28 cellular contexts compared by ENCODE assay signal in genomic region chr13:84684804-84685203, GRCh38.
DNase-seq lines count a peak whose midpoint lies in the region; ATAC-seq, FAIRE-seq and TF ChIP-seq lines count a peak whose summit lies in the region.
"Had no signal": no experiment of that assay in that cellular context is flagged by ENCODE, and none has a peak within 500 bp of the region (broad histone marks: within the 10 kb centered on the region; RNA-seq: fewer than 3 reads in every experiment).

No MANE protein-coding gene starts in this region.

- no peak for ATAC-seq in GM18498 (IDR thresholded peaks at IDR 0.05; ENCODE audit: unreplicated experiment)
- ATAC-seq: A549, K562, T-helper 17 cell had no signal

- WGBS in trophoblast cell (ENCODE audit: extremely low coverage, insufficient coverage, insufficient read length): no CpG with 5 or more reads among the region's 6 CpGs

- H3K79me2 ChIP-seq in astrocyte (ENCODE audit: insufficient read depth, low read length) (no peaks in the 10 kb centered on the region), trophoblast cell (ENCODE audit: control insufficient read depth, insufficient read depth, low read length, poor library complexity) (no peaks in the 10 kb centered on the region)

- H4K12ac ChIP-seq in trophoblast cell (ENCODE audit: low read depth, low read length): no peak overlapping the region

- H3K27ac ChIP-seq in astrocyte (ENCODE audit: low read depth, low read length): no peak overlapping the region
- H3K27ac ChIP-seq in trophoblast cell (ENCODE audit: low read depth, low read length): no peak overlapping the region
- H3K27ac ChIP-seq: A549; BLaER1 treated with 17β-estradiol and CSF1 and Interleukin-3, amounts not matched to agents 10 nM and 100 nM; SK-N-MC had no signal

- H3K23ac ChIP-seq in trophoblast cell (ENCODE audit: low read length): no peak overlapping the region

- no peaks in the 10 kb centered on the region; the same call in 1 of the 2 replicates for H3K27me3 Mint-ChIP-seq in HFFc6 (ENCODE audit: insufficient read depth)
- H3K27me3 Mint-ChIP-seq in astrocyte (ENCODE audit: low read depth, unreplicated experiment): peaks cover 2% of the 10 kb centered on the region
- H3K27me3 Mint-ChIP-seq: CD4-positive, alpha-beta memory T cell; T-helper 17 cell had no signal

- H3K4me3 Mint-ChIP-seq in HFFc6: peak overlapping the region; percentile 61; the same call in 1 of the 2 replicates
- no peak overlapping the region for H3K4me3 Mint-ChIP-seq in astrocyte (ENCODE audit: unreplicated experiment)
- H3K4me3 Mint-ChIP-seq: CD4-positive, alpha-beta memory T cell; T-helper 17 cell had no signal

- no peak overlapping the region for H4K91ac ChIP-seq in trophoblast cell (ENCODE audit: low read depth, low read length)

- H3K27ac Mint-ChIP-seq in HFFc6: no peak overlapping the region; the same call in 1 of the 2 replicates
- H3K27ac Mint-ChIP-seq in astrocyte (ENCODE audit: unreplicated experiment): no peak overlapping the region
- H3K27ac Mint-ChIP-seq: CD4-positive, alpha-beta memory T cell; T-helper 17 cell had no signal

- no peak overlapping the region for H2BK120ac ChIP-seq in trophoblast cell (ENCODE audit: insufficient read depth, low read length, poor library complexity)

- H3K36me3 Mint-ChIP-seq in HFFc6 (ENCODE audit: low read depth): peaks cover 10% of the 10 kb centered on the region
- no peaks in the 10 kb centered on the region for H3K36me3 Mint-ChIP-seq in astrocyte (ENCODE audit: low read depth, unreplicated experiment)
- H3K36me3 Mint-ChIP-seq: CD4-positive, alpha-beta memory T cell had no signal

- no peak overlapping the region for H3K14ac ChIP-seq in trophoblast cell (ENCODE audit: low read length)

- H3K4me1 ChIP-seq in astrocyte (ENCODE audit: insufficient read depth, low read length) (no peaks in the 10 kb centered on the region), trophoblast cell (ENCODE audit: control insufficient read depth in 1 of 2, insufficient read depth in 2 of 2, low read length in 2 of 2) (no peaks in the 10 kb centered on the region)
- H3K4me1 ChIP-seq: A549; BLaER1 treated with 17β-estradiol and CSF1 and Interleukin-3, amounts not matched to agents 10 nM and 100 nM had no signal

- TF ChIP-seq CTCF in HFFc6 (IDR thresholded peaks at IDR 0.05) (no peak), astrocyte (IDR thresholded peaks at IDR 0.05; ENCODE audit: insufficient read depth, low read depth, low read length) (no peak)

- no peaks in the 10 kb centered on the region for H3K79me1 ChIP-seq in trophoblast cell (ENCODE audit: low read length)

- H3K18ac ChIP-seq in trophoblast cell (ENCODE audit: low read length): no peak overlapping the region

- no peak overlapping the region for H4K8ac ChIP-seq in trophoblast cell (ENCODE audit: low read depth, low read length)

- no peak for FAIRE-seq in astrocyte (lab: Jason Lieb, UNC)
- FAIRE-seq: A549, GM12891, GM19239, H1, K562 had no signal

- DNase-seq in HFFc6 (no peak), LHCN-M2 (ENCODE audit: low read depth) (peak; percentile 10), astrocyte (ENCODE audit: low read depth) (peak; percentile 23), trophoblast cell (peak in 1 of 2 donors; percentile 4), HuH-7.5 (ENCODE audit: low spot score) (no peak), NCI-H510A (lab: John Stamatoyannopoulos, UW) (no peak)
- DNase-seq: AML-193; CD4-positive, alpha-beta memory T cell; GF-D8; HCEC 1CT; Kasumi-1; MG63; NCI-H1694; NCI-H2029 treated with DMSO at 0.1 percent for 48 hours; NCI-H2171 treated with DMSO at 0.1 percent for 48 hours; NCI-H524; NCI-H748 treated with DMSO at 0.1 percent for 48 hours; RPMI8226; SW 1271; T-helper 17 cell had no signal

- H3K9ac ChIP-seq in astrocyte (ENCODE audit: low read length) (no peak overlapping the region), trophoblast cell (ENCODE audit: low read length) (peak overlapping the region; percentile 9)
- H3K9ac ChIP-seq: BLaER1 treated with 17β-estradiol and CSF1 and Interleukin-3, amounts not matched to agents 10 nM and 100 nM had no signal

- H3K4me1 Mint-ChIP-seq in HFFc6 (ENCODE audit: low read depth) (peaks cover 44% of the 10 kb centered on the region), astrocyte (ENCODE audit: low read depth, unreplicated experiment) (peaks cover 10% of the 10 kb centered on the region)
- H3K4me1 Mint-ChIP-seq: CD4-positive, alpha-beta memory T cell; T-helper 17 cell had no signal

- H4K20me1 ChIP-seq in astrocyte (ENCODE audit: insufficient read depth, low read length): no peaks in the 10 kb centered on the region
- H4K20me1 ChIP-seq: BLaER1 treated with 17β-estradiol and CSF1 and Interleukin-3, amounts not matched to agents 10 nM and 100 nM had no signal

- no peaks in the 10 kb centered on the region for H3K36me3 ChIP-seq in astrocyte (ENCODE audit: insufficient read depth, low read length)
- no peaks in the 10 kb centered on the region for H3K36me3 ChIP-seq in trophoblast cell (ENCODE audit: control insufficient read depth in 1 of 2, insufficient read depth in 2 of 2, low read length in 2 of 2)
- H3K36me3 ChIP-seq: BLaER1 treated with 17β-estradiol and CSF1 and Interleukin-3, amounts not matched to agents 10 nM and 100 nM; MG63 had no signal

- no peak overlapping the region for H2AK5ac ChIP-seq in trophoblast cell (ENCODE audit: low read length)

- H3K9me3 ChIP-seq in astrocyte (ENCODE audit: insufficient read depth, low read depth, low read length) (no peaks in the 10 kb centered on the region), trophoblast cell (ENCODE audit: insufficient read depth, low read depth, low read length) (no peaks in the 10 kb centered on the region)
- H3K9me3 ChIP-seq: A549, MG63 had no signal

- H3K27me3 ChIP-seq in astrocyte (ENCODE audit: insufficient read depth, low read length): no peaks in the 10 kb centered on the region
- H3K27me3 ChIP-seq in trophoblast cell (ENCODE audit: insufficient read depth, low read length): no peaks in the 10 kb centered on the region
- H3K27me3 ChIP-seq: BLaER1 treated with 17β-estradiol and CSF1 and Interleukin-3, amounts not matched to agents 10 nM and 100 nM; MG63 had no signal

- no peak overlapping the region for H3K4me3 ChIP-seq in astrocyte (ENCODE audit: insufficient read depth, low read depth, low read length)
- no peak overlapping the region for H3K4me3 ChIP-seq in trophoblast cell (ENCODE audit: low read depth, low read length)
- H3K4me3 ChIP-seq: A549; BLaER1 treated with 17β-estradiol and CSF1 and Interleukin-3, amounts not matched to agents 10 nM and 100 nM; K562; MG63; SK-N-MC had no signal

- H3K9me3 Mint-ChIP-seq in HFFc6: no peaks in the 10 kb centered on the region
- H3K9me3 Mint-ChIP-seq in astrocyte (ENCODE audit: unreplicated experiment): peaks cover 2% of the 10 kb centered on the region

- H3K4me2 ChIP-seq in astrocyte (ENCODE audit: low read length): no peak overlapping the region
- no peak overlapping the region for H3K4me2 ChIP-seq in trophoblast cell (ENCODE audit: low read length)
- H3K4me2 ChIP-seq: A549; BLaER1 treated with 17β-estradiol and CSF1 and Interleukin-3, amounts not matched to agents 10 nM and 100 nM had no signal

- H2BK12ac ChIP-seq in trophoblast cell (ENCODE audit: low read length): no peak overlapping the region

- H2BK5ac ChIP-seq in trophoblast cell (ENCODE audit: low read depth, low read length, poor library complexity): no peak overlapping the region

- no peak overlapping the region for H3K4ac ChIP-seq in trophoblast cell (ENCODE audit: low read depth, low read length)

- no peak overlapping the region for H2AFZ ChIP-seq in astrocyte (ENCODE audit: low read depth, low read length)
- no peak overlapping the region for H2AFZ ChIP-seq in trophoblast cell (ENCODE audit: insufficient read depth, low read length, poor library complexity)

Comparison
In these comparisons a context has a peak if more than half of its experiments do, and no peak if none do; other contexts are left out.
1. DNase-seq: peak in LHCN-M2 (single experiment) and astrocyte (single experiment); none in HFFc6 (single experiment), HuH-7.5 (single experiment) and NCI-H510A (single experiment).